37 cellular contexts compared by ENCODE assay signal in the genomic region with DNA sequence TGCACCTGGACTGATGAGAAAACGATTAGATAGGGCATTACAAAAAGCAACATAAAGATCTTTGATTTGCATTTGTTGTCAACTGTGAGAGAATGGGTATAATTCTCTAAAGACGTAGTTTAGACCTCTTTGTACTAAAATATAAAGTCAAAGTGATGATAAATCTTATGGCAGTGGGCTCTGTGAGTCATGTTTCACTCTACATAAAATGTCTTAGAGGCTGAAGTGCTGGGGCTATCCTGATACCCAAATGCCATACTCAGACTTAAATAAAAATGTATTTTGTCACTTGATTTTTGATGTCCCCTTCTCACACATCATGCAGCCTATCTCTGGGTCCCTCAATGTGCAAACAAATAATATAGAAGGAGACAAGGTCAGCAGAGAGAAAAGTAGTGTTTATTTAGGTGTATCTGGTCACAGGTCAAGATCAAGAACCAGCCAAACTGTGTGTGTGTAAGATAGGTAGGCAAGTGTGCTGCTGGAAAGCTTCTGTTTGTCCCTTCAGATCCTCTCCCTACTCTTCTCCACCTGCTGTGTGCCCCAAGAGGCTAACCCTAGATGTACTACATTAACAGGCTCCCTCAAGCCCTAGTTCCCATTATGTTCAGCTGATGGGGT. TPM values are rescaled to one million over a fixed set of nuclear protein-coding genes. Genes with fewer than 3 reads are reported as not detected.
"Had no signal": no experiment of that assay in that cellular context is flagged by ENCODE, and none has a peak within 500 bp of the region (broad histone marks: within the 10 kb centered on the region; RNA-seq: fewer than 3 reads in every experiment).

No MANE protein-coding gene starts in this region.

- H3K27me3 Mint-ChIP-seq: activated B cell treated with CpG ODN at 0.5 μM for 24 hours; activated CD4-positive, alpha-beta memory T cell treated with anti-CD3 and anti-CD28 coated beads for 36 hours had no signal

- H3K9me3 ChIP-seq: ascending aorta, body of pancreas, breast epithelium, MG63 had no signal

- H3K4me1 ChIP-seq: ascending aorta, breast epithelium had no signal

- ATAC-seq: activated T-cell treated with anti-CD3 and anti-CD28 coated beads, Interleukin-2, amount 50 U/mL, for 4 hours; body of pancreas had no signal

- FAIRE-seq: RCC 7860 had no signal

- H3K9me3 Mint-ChIP-seq: activated B cell treated with CpG ODN at 0.5 μM for 24 hours; activated CD4-positive, alpha-beta memory T cell treated with anti-CD3 and anti-CD28 coated beads for 36 hours; activated naive CD4-positive, alpha-beta T cell treated with anti-CD3 and anti-CD28 coated beads for 36 hours; activated T-cell treated with anti-CD3 and anti-CD28 coated beads, Interleukin-2, amount 50 U/mL, for 4 hours had no signal

- H3K4me2 ChIP-seq: PC-9 had no signal

- H3K27ac Mint-ChIP-seq: activated B cell treated with CpG ODN at 0.5 μM for 24 hours; activated CD4-positive, alpha-beta memory T cell treated with anti-CD3 and anti-CD28 coated beads for 36 hours; activated naive CD4-positive, alpha-beta T cell treated with anti-CD3 and anti-CD28 coated beads for 36 hours; activated naive CD4-positive, alpha-beta T cell treated with anti-CD3 and anti-CD28 coated beads, Interleukin-2, amount 50 U/mL, for 72 hours had no signal

- DNase-seq: activated B cell treated with CpG ODN at 0.5 μM for 24 hours; activated CD4-positive, alpha-beta memory T cell treated with anti-CD3 and anti-CD28 coated beads for 36 hours; activated CD4-positive, alpha-beta T cell treated with anti-CD3 and anti-CD28 coated beads for 4 hours; activated CD4-positive, alpha-beta T cell treated with anti-CD3 and anti-CD28 coated beads, Interleukin-2, amount 50 U/mL, for 1 hour; activated CD4-positive, CD25-positive, alpha-beta regulatory T cell treated with anti-CD3 and anti-CD28 coated beads, Interleukin-2, amount 50 U/mL, for 72 hours; activated CD8-positive, alpha-beta memory T cell treated with anti-CD3 and anti-CD28 coated beads, Interleukin-2, amount 50 U/mL, for 4 hours; activated gamma-delta T cell; activated naive CD4-positive, alpha-beta T cell treated with anti-CD3 and anti-CD28 coated beads for 36 hours; activated T-cell treated with anti-CD3 and anti-CD28 coated beads for 4 hours; activated T-cell treated with anti-CD3 and anti-CD28 coated beads, Interleukin-2, amount 50 U/mL, for 4 hours; amygdala; body of pancreas; Kasumi-1; KG1; MG63; NCI-H1048; NCI-H1105 treated with DMSO at 0.1 percent for 48 hours; NCI-H1436; NCI-H1694; NCI-H1930; NCI-H2081 treated with DMSO at 0.1 percent for 48 hours; NCI-H226; NCI-H446 treated with DMSO at 0.1 percent for 48 hours; NCI-H524; NCI-H69; PC-9; Right ventricle myocardium superior; SW 1271; T-helper 1 cell; T-helper 2 cell; T-helper 9 cell had no signal

- H3K4me3 ChIP-seq: ascending aorta, body of pancreas, breast epithelium, MG63, PC-9 had no signal

- H3K27me3 ChIP-seq: ascending aorta, body of pancreas, breast epithelium, MG63 had no signal

- H3K4me3 Mint-ChIP-seq: activated B cell treated with CpG ODN at 0.5 μM for 24 hours; activated CD4-positive, alpha-beta memory T cell treated with anti-CD3 and anti-CD28 coated beads for 36 hours; activated naive CD4-positive, alpha-beta T cell treated with anti-CD3 and anti-CD28 coated beads for 36 hours; activated T-cell treated with anti-CD3 and anti-CD28 coated beads, Interleukin-2, amount 50 U/mL, for 4 hours had no signal

- H3K36me3 ChIP-seq: ascending aorta, breast epithelium, MG63 had no signal

- H2AFZ ChIP-seq: PC-9 had no signal

- H3K27ac ChIP-seq: ascending aorta, body of pancreas, breast epithelium, PC-9, VCaP had no signal

- H3K36me3 Mint-ChIP-seq: activated CD4-positive, alpha-beta memory T cell treated with anti-CD3 and anti-CD28 coated beads for 36 hours; activated naive CD4-positive, alpha-beta T cell treated with anti-CD3 and anti-CD28 coated beads, Interleukin-2, amount 50 U/mL, for 72 hours had no signal

RNA-seq across cellular contexts. Expression of gene ABHD12B, which starts 33.9 kb away (rescaled TPM):
- total RNA-seq: activated B cell treated with CpG ODN at 0.5 μM for 24 hours; activated CD4-positive, alpha-beta memory T cell treated with anti-CD3 and anti-CD28 coated beads for 36 hours; activated naive CD4-positive, alpha-beta T cell treated with anti-CD3 and anti-CD28 coated beads for 36 hours; activated naive CD4-positive, alpha-beta T cell treated with anti-CD3 and anti-CD28 coated beads, Interleukin-2, amount 50 U/mL, for 72 hours; activated T-cell treated with anti-CD3 and anti-CD28 coated beads, Interleukin-2, amount 50 U/mL, for 4 hours; ascending aorta; body of pancreas; breast epithelium; cardiac septum; PC-9; Right ventricle myocardium superior had no signal
